Comparison of ENCODE assay signal across 9 cellular contexts in the genomic region with DNA sequence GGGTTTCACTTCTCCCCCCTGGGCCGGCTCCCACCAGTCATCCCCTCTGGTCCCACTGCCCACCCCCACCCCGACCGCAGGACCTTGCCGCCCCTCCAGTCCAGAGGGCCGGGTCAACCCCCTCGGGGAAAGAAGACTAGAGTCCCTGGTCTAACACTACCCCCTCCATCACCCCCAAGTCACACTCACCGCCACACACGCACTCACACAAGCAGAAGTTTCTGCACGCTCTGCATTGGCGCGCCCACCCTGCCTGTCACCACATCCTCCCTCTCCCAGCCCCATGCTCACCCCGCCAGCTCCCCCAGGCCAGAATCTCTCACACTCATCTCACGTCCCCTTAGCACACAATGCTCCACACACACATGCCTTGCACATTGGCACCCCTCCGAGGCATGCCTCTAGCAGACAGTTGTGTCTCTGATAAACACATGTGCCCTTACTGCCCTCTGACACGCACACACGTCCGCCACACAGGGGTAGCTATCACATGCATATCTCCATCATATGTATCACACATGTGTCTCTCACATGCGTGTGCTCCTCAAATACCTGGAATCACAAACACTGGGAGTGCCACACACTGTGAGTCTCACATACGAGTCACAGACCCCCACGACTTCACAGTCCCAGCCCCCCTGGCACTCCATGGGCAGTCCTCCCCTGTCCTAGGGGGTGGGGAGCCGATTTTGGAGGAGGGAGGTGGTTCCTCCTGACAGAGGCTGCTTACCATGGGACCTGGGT. TPM values are rescaled to one million over a fixed set of nuclear protein-coding genes. Genes with fewer than 3 reads are reported as not detected.
A peak's percentile ranks its signal among the peaks of the same experiment; 100 is the strongest.
DNase-seq lines count a peak whose midpoint lies in the region; ATAC-seq, FAIRE-seq and TF ChIP-seq lines count a peak whose summit lies in the region.
"Had no signal": no experiment of that assay in that cellular context is flagged by ENCODE, and none has a peak within 500 bp of the region (broad histone marks: within the 10 kb centered on the region; RNA-seq: fewer than 3 reads in every experiment).

No MANE protein-coding gene starts in this region.

- H3K36me3 Mint-ChIP-seq in activated naive CD4-positive, alpha-beta T cell treated with anti-CD3 and anti-CD28 coated beads, Interleukin-2, amount 50 U/mL, for 24 hours = no peaks in the 10 kb centered on the region
- peaks cover 0 to 5% of the 10 kb centered on the region in 2 donors for H3K36me3 Mint-ChIP-seq in activated naive CD4-positive, alpha-beta T cell treated with anti-CD3 and anti-CD28 coated beads, Interleukin-2, amount 50 U/mL, for 72 hours
- no peaks in the 10 kb centered on the region for H3K36me3 Mint-ChIP-seq in naive B cell

- DNase-seq in activated naive CD4-positive, alpha-beta T cell treated with anti-CD3 and anti-CD28 coated beads, Interleukin-2, amount 50 U/mL, for 72 hours (ENCODE audit: low spot score in 2 of 2) = no peak
- no peak for DNase-seq in choroid plexus epithelial cell (ENCODE audit: low read depth)
- peak; percentile 57 for DNase-seq in naive B cell
- no peak for DNase-seq in urothelium cell line (ENCODE audit: low spot score)
- no peak for DNase-seq in NCI-H187 (lab: John Stamatoyannopoulos, UW)
- no peak for DNase-seq in globus pallidus (ENCODE audit: low spot score)
- DNase-seq in NCI-H524 (lab: John Stamatoyannopoulos, UW) = no peak
- DNase-seq: activated effector memory CD4-positive, alpha-beta T cell treated with Interleukin-2 at 50 U/mL for 16 hours had no signal

- H3K4me3 Mint-ChIP-seq in activated naive CD4-positive, alpha-beta T cell treated with anti-CD3 and anti-CD28 coated beads, Interleukin-2, amount 50 U/mL, for 24 hours = peak overlapping the region; percentile 75
- H3K4me3 Mint-ChIP-seq in naive B cell = peak overlapping the region; percentile 76 to 92 (median 84)

- peaks cover 19% of the 10 kb centered on the region for H3K4me1 Mint-ChIP-seq in activated naive CD4-positive, alpha-beta T cell treated with anti-CD3 and anti-CD28 coated beads, Interleukin-2, amount 50 U/mL, for 24 hours
- H3K4me1 Mint-ChIP-seq in naive B cell = peaks cover 40 to 61% (median 46%) of the 10 kb centered on the region in 3 donors

- peak overlapping the region; percentile 49 for H3K4me3 ChIP-seq in choroid plexus epithelial cell (ENCODE audit: low read depth, low read length)

- no peaks in the 10 kb centered on the region for H3K9me3 Mint-ChIP-seq in activated naive CD4-positive, alpha-beta T cell treated with anti-CD3 and anti-CD28 coated beads, Interleukin-2, amount 50 U/mL, for 24 hours
- H3K9me3 Mint-ChIP-seq in activated naive CD4-positive, alpha-beta T cell treated with anti-CD3 and anti-CD28 coated beads, Interleukin-2, amount 50 U/mL, for 72 hours = no peaks in the 10 kb centered on the region
- H3K9me3 Mint-ChIP-seq in naive B cell = no peaks in the 10 kb centered on the region

- H3K27me3 Mint-ChIP-seq in activated naive CD4-positive, alpha-beta T cell treated with anti-CD3 and anti-CD28 coated beads, Interleukin-2, amount 50 U/mL, for 24 hours = peaks cover 24% of the 10 kb centered on the region
- H3K27me3 Mint-ChIP-seq in naive B cell = peaks cover 0 to 30% (median 10%) of the 10 kb centered on the region in 3 donors

- no peak overlapping the region for H3K27ac Mint-ChIP-seq in activated naive CD4-positive, alpha-beta T cell treated with anti-CD3 and anti-CD28 coated beads, Interleukin-2, amount 50 U/mL, for 24 hours
- no peak overlapping the region for H3K27ac Mint-ChIP-seq in activated naive CD4-positive, alpha-beta T cell treated with anti-CD3 and anti-CD28 coated beads, Interleukin-2, amount 50 U/mL, for 72 hours
- H3K27ac Mint-ChIP-seq in naive B cell = peak overlapping the region; percentile 8 to 95 (median 80)

- no peak for ATAC-seq in activated naive CD4-positive, alpha-beta T cell treated with anti-CD3 and anti-CD28 coated beads, Interleukin-2, amount 50 U/mL, for 72 hours
- peak; percentile 64 to 67 for ATAC-seq in naive B cell (ENCODE audit: low read depth in 2 of 2)

- peak; percentile 81 for FAIRE-seq in urothelium cell line (lab: Jason Lieb, UNC)

- no peak for TF ChIP-seq CTCF in choroid plexus epithelial cell (conservative IDR thresholded peaks at IDR 0.05; ENCODE audit: low read depth, low read length)

RNA-seq across cellular contexts. Expression of a gene that starts 0.8 kb away (rescaled TPM):
- not detected for total RNA-seq in activated naive CD4-positive, alpha-beta T cell treated with anti-CD3 and anti-CD28 coated beads, Interleukin-2, amount 50 U/mL, for 72 hours
- polyA plus RNA-seq in naive B cell (ENCODE audit: low read depth in 6 of 6) = 10 to 100 TPM in 2 of 6 donors, 1 to 10 TPM in 4; 4.8 to 17.8 (median 8.0) TPM

Comparison
In these comparisons a context has a peak if more than half of its experiments do, and no peak if none do; other contexts are left out.
1. H3K27ac Mint-ChIP-seq: peak in naive B cell (6 of 6); none in activated naive CD4-positive, alpha-beta T cell treated with anti-CD3 and anti-CD28 coated beads, Interleukin-2, amount 50 U/mL, for 24 hours (single experiment) and activated naive CD4-positive, alpha-beta T cell treated with anti-CD3 and anti-CD28 coated beads, Interleukin-2, amount 50 U/mL, for 72 hours (0 of 2).
2. ATAC-seq: peak in naive B cell (2 of 2); none in activated naive CD4-positive, alpha-beta T cell treated with anti-CD3 and anti-CD28 coated beads, Interleukin-2, amount 50 U/mL, for 72 hours (0 of 2).